8 cellular contexts compared by ENCODE assay signal in the genomic region with DNA sequence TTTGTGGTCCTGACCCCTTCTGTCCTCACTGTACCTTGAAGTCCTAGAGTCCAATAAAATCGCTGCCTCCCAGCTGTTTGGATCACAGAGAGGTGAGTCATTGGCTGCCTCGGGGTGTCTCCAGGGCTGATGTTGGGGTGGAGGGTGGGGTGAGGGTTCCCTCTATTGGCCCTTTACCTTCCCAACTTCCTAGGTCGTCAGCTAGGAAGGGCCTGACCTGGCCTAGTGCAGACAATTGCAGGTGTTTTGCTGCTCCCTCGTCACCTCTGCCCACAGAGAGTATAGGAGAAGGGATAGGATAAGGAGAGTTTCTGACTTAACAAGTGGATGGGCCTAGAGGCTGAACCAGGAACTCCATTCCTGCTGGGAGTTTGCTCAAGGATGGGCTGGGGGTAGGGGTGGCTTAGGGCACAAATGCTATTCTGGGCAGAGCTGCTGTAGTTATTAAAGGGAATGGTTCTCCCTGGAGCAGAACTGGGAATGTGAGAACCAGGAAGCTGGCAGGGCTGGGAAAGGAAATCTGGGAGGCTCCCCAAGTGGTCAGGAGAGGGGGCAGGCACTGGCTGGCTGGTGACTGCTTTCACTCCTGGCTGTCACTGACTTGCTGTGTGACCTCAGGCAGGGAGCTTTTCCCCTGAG. TPM values are rescaled to one million over a fixed set of nuclear protein-coding genes. Genes with fewer than 3 reads are reported as not detected.
DNase-seq lines count a peak whose midpoint lies in the region; ATAC-seq, FAIRE-seq and TF ChIP-seq lines count a peak whose summit lies in the region.

No MANE protein-coding gene starts in this region.

- DNase-seq in NCI-H2227 (lab: John Stamatoyannopoulos, UW; ENCODE audit: unreplicated experiment) (peak; percentile 39), NCI-H2227 treated with DMSO at 0.1 percent for 48 hours (lab: John Stamatoyannopoulos, UW) (no peak), NB4 (ENCODE audit: low read depth) (peak; percentile 60), caudate nucleus (lab: John Stamatoyannopoulos, UW) (peak in 9 of 61 donors; percentile 6 to 49 (median 36)), HepG2 (ENCODE audit: low spot score) (peak; percentile 73), transverse colon (peak; percentile 67), NCI-H1436 (lab: John Stamatoyannopoulos, UW) (no peak)

- no TSS peak for BruUV-seq in HepG2 (replicated peaks; lab: Mats Ljungman, UMichigan)

- peaks cover 15% of the 10 kb centered on the region for H3K79me2 ChIP-seq in HepG2 (ENCODE audit: insufficient read depth, low read length)

- TF ChIP-seq POLR2A in NB4 (IDR thresholded peaks at IDR 0.05; ENCODE audit: extremely low read depth, insufficient read length) = no peak
- peak in 1 of 2 experiments; percentile 10; a peak in 1 of 4 replicates for TF ChIP-seq POLR2A in HepG2 (IDR thresholded peaks at IDR 0.05; ENCODE audit: insufficient read depth in 1 of 2, low read depth in 2 of 2, low read length in 2 of 2)
- TF ChIP-seq POLR2A in transverse colon (IDR thresholded peaks at IDR 0.05) = peak; percentile 66

- TF ChIP-seq CTCF in NB4 (IDR thresholded peaks at IDR 0.05; ENCODE audit: low read depth, low read length) (no peak), HepG2 (CRISPR knock-in tag; IDR thresholded peaks at IDR 0.05) (peak; percentile 70), transverse colon (IDR thresholded peaks at IDR 0.05) (peak; percentile 10 to 76 (median 26))

- peak overlapping the region; percentile 97 for H3K4me2 ChIP-seq in HepG2 (ENCODE audit: low read depth, low read length)

- POLR2A ChIA-PET in HepG2 (lab: Yijun Ruan, JAX) = interaction anchor here (0.9 to 7.9 kb wide), 11 partner anchors 13 to 189 kb away, joined by 3 to 168 read pairs (median 7); partner anchors contain the start of genes DYNLRB1 and PIGU

- TF ChIP-seq EP300 in HepG2 (IDR thresholded peaks at IDR 0.05; ENCODE audit: low read depth in 2 of 2, low read length in 2 of 2) (no peak), HepG2 (CRISPR knock-in tag; IDR thresholded peaks at IDR 0.05; ENCODE audit: borderline replicate concordance) (no peak), transverse colon (IDR thresholded peaks at IDR 0.05; ENCODE audit: low read depth) (no peak)

- peak overlapping the region; percentile 99 for H3K27ac ChIP-seq in caudate nucleus (ENCODE audit: low read depth, low read length)
- peak overlapping the region; percentile 92 for H3K27ac ChIP-seq in HepG2 (ENCODE audit: extremely low read length, insufficient read depth, low read length)
- H3K27ac ChIP-seq in transverse colon = peak overlapping the region; percentile 98 to 100 (median 100)

- H3K36me3 ChIP-seq in HepG2 (replicated peaks in 1 of 2; ENCODE audit: control insufficient read depth in 1 of 2, insufficient read depth in 2 of 2, low read length in 2 of 2) (no peaks in the 10 kb centered on the region; a peak in 2 of 5 replicates), transverse colon (no peaks in the 10 kb centered on the region)

- peak overlapping the region; percentile 96 for H3K9ac ChIP-seq in HepG2 (ENCODE audit: insufficient read depth, low read depth, low read length)

- TF ChIP-seq RAD21 in HepG2 (CRISPR knock-in tag; IDR thresholded peaks at IDR 0.05) = peak; percentile 54; the same call in 1 of the 2 replicates

- WGBS in HepG2 (ENCODE audit: low lambda C conversion rate) = 5% methylated on average over 4 of the region's 4 CpGs
- WGBS in transverse colon (ENCODE audit: low coverage in 1 of 2), 2 donors = 17 to 20% methylated on average over 2 to 4 of the region's 4 CpGs

- CTCF ChIA-PET in HepG2 (lab: Yijun Ruan, JAX; ENCODE audit: low intra/inter-chr PET ratio, low total read pairs) = no interaction called here

- ATAC-seq in HepG2 (peak; percentile 17), GM21529 (IDR thresholded peaks at IDR 0.05; ENCODE audit: unreplicated experiment) (no peak)

- peaks cover 66% of the 10 kb centered on the region for H3K4me1 ChIP-seq in HepG2 (ENCODE audit: insufficient read depth, low read length)
- peaks cover 20 to 52% (median 43%) of the 10 kb centered on the region in 4 donors for H3K4me1 ChIP-seq in transverse colon

- no peak overlapping the region for H2AFZ ChIP-seq in HepG2 (ENCODE audit: low read length)

- H3K27me3 ChIP-seq in HepG2 (ENCODE audit: control insufficient read depth in 1 of 2, insufficient read depth in 2 of 2, low read length in 2 of 2) (no peaks in the 10 kb centered on the region; a peak in 1 of 5 replicates), transverse colon (no peaks in the 10 kb centered on the region)

- no peak for FAIRE-seq in HepG2 (lab: Jason Lieb, UNC)

- H4K20me1 ChIP-seq in HepG2 (ENCODE audit: insufficient read depth, low read length) = no peaks in the 10 kb centered on the region

- in situ Hi-C loops in HepG2 (cut with HindIII; ENCODE audit: extremely low pct_ligation_motif_present, low pct_unique_long_range_greater_than_20kb) (loop anchor here (10.0 kb wide), 1 partner anchor 401 kb away; the partner anchor contains the start of gene AHCY), transverse colon (cut with MboI; ENCODE audit: low pct_ligation_motif_present in 1 of 4, low pct_unique_long_range_greater_than_20kb in 1 of 4, low sequenced_read_pairs in 3 of 4) (loop anchor here in 3 of 4 donors (25.0 kb wide), 2 partner anchors 143 to 393 kb away; partner anchors contain the start of genes MAP1LC3A (in 2 of the 3) and AHCY (in 1 of the 3))

- H3K4me3 ChIP-seq in NB4 (ENCODE audit: low read depth, low read length) (no peak overlapping the region), HepG2 (replicated peaks in 1 of 3; ENCODE audit: insufficient read depth in 1 of 3, low read depth in 2 of 3, low read length in 3 of 3) (peak overlapping the region; percentile 82 to 98 (median 84)), transverse colon (peak overlapping the region in 2 of 4 donors; percentile 69 to 80)

- intact Hi-C loops in HepG2 (cut with micrococcal nuclease; ENCODE audit: unreplicated experiment) (loop anchor here (5.0 to 10.0 kb wide), 3 partner anchors 59 to 168 kb away; no protein-coding TSS in a partner anchor), transverse colon (cut with DNase I; ENCODE audit: low total_unique reads) (no loop called here)

- no peaks in the 10 kb centered on the region for H3K9me3 ChIP-seq in HepG2 (ENCODE audit: low read length)
- H3K9me3 ChIP-seq in transverse colon = no peaks in the 10 kb centered on the region

RNA-seq across cellular contexts. Expression of gene TP53INP2, which starts 1.4 kb away (rescaled TPM):
- total RNA-seq in HepG2 (2016; rRNA removed; fragmentation: Illumina TruSeq; extraction: Trizol) (5.2 and 10.1 TPM in 2 replicates), transverse colon (10 to 100 TPM; 12.9 to 80.8 (median 57.9) TPM)
- 1.1 and 1.2 TPM in 2 replicates for total RNA-seq in HepG2 (2016; cell fraction: cytosol; rRNA removed; fragmentation: Illumina TruSeq; extraction: Trizol; ENCODE audit: low read depth)
- total RNA-seq in HepG2 (2016; cell fraction: insoluble cytoplasmic fraction; rRNA removed; fragmentation: Illumina TruSeq; extraction: Trizol) = 5.0 and 8.1 TPM in 2 replicates
- total RNA-seq in HepG2 (2016; cell fraction: membrane; rRNA removed; fragmentation: Illumina TruSeq; extraction: Trizol) = 7.4 and 7.6 TPM in 2 replicates
- total RNA-seq in HepG2 (2016; cell fraction: nucleus; rRNA removed; fragmentation: Illumina TruSeq; extraction: Trizol) = 10.1 and 10.3 TPM in 2 replicates
- 18.8 and 29.5 TPM in 2 replicates for polyA plus RNA-seq in HepG2 (2011; rRNA removed)
- 11.4 and 22.8 TPM in 2 replicates for polyA plus RNA-seq in HepG2 (2011; cell fraction: cytosol; rRNA removed)
- polyA plus RNA-seq in HepG2 (2011; cell fraction: nucleus; rRNA removed) = 46.3 and 62.2 TPM in 2 replicates
- polyA plus RNA-seq in HepG2 (2012) = 67.2 and 70.2 TPM in 2 replicates
- polyA plus RNA-seq in HepG2 (2016; cell fraction: cytosol; fragmentation: Illumina TruSeq; extraction: Trizol; ENCODE audit: low read depth) = 1.7 and 2.0 TPM in 2 replicates
- polyA plus RNA-seq in HepG2 (2016; cell fraction: insoluble cytoplasmic fraction; fragmentation: Illumina TruSeq; extraction: Trizol; ENCODE audit: low read depth) = 20.8 and 28.1 TPM in 2 replicates
- polyA plus RNA-seq in HepG2 (2016; cell fraction: membrane; fragmentation: Illumina TruSeq; extraction: Trizol; ENCODE audit: low read depth) = 8.6 and 8.7 TPM in 2 replicates
- polyA plus RNA-seq in HepG2 (2016; cell fraction: nucleus; fragmentation: Illumina TruSeq; extraction: Trizol; ENCODE audit: insufficient read depth, low read depth) = 28.2 and 29.8 TPM in 2 replicates
- polyA minus RNA-seq in HepG2 (2011; rRNA and poly(A)+ RNA removed; ENCODE audit: low replicate concordance) = 2.6 and 22.7 TPM in 2 replicates
- polyA minus RNA-seq in HepG2 (2011; cell fraction: cytosol; rRNA and poly(A)+ RNA removed) = 21.5 and 41.0 TPM in 2 replicates
- polyA minus RNA-seq in HepG2 (2011; cell fraction: nucleus; rRNA and poly(A)+ RNA removed) = 19.1 and 30.5 TPM in 2 replicates

RNA-seq across cellular contexts. Expression of gene PIGU, which starts 28.6 kb away (rescaled TPM):
- 27.1 and 45.5 TPM in 2 replicates for total RNA-seq in HepG2 (2016; rRNA removed; fragmentation: Illumina TruSeq; extraction: Trizol)
- 7.9 and 10.2 TPM in 2 replicates for total RNA-seq in HepG2 (2016; cell fraction: cytosol; rRNA removed; fragmentation: Illumina TruSeq; extraction: Trizol; ENCODE audit: low read depth)
- 22.7 and 40.7 TPM in 2 replicates for total RNA-seq in HepG2 (2016; cell fraction: insoluble cytoplasmic fraction; rRNA removed; fragmentation: Illumina TruSeq; extraction: Trizol)
- total RNA-seq in HepG2 (2016; cell fraction: membrane; rRNA removed; fragmentation: Illumina TruSeq; extraction: Trizol) = 13.9 and 15.8 TPM in 2 replicates
- total RNA-seq in HepG2 (2016; cell fraction: nucleus; rRNA removed; fragmentation: Illumina TruSeq; extraction: Trizol) = 46.7 and 53.0 TPM in 2 replicates
- 175 and 231 TPM in 2 replicates for polyA plus RNA-seq in HepG2 (2011; rRNA removed)
- polyA plus RNA-seq in HepG2 (2011; cell fraction: cytosol; rRNA removed) = 173 and 228 TPM in 2 replicates
- polyA plus RNA-seq in HepG2 (2011; cell fraction: nucleus; rRNA removed) = 61.5 and 68.6 TPM in 2 replicates
- 58.5 and 63.1 TPM in 2 replicates for polyA plus RNA-seq in HepG2 (2012)
- polyA plus RNA-seq in HepG2 (2016; cell fraction: cytosol; fragmentation: Illumina TruSeq; extraction: Trizol; ENCODE audit: low read depth) = 12.5 and 12.8 TPM in 2 replicates
- polyA plus RNA-seq in HepG2 (2016; cell fraction: insoluble cytoplasmic fraction; fragmentation: Illumina TruSeq; extraction: Trizol; ENCODE audit: low read depth) = 38.7 and 42.6 TPM in 2 replicates
- 20.5 and 21.1 TPM in 2 replicates for polyA plus RNA-seq in HepG2 (2016; cell fraction: membrane; fragmentation: Illumina TruSeq; extraction: Trizol; ENCODE audit: low read depth)
- polyA plus RNA-seq in HepG2 (2016; cell fraction: nucleus; fragmentation: Illumina TruSeq; extraction: Trizol; ENCODE audit: insufficient read depth, low read depth) = 88.7 and 94.6 TPM in 2 replicates
- polyA minus RNA-seq in HepG2 (2011; rRNA and poly(A)+ RNA removed; ENCODE audit: low replicate concordance) = 185 and 339 TPM in 2 replicates
- polyA minus RNA-seq in HepG2 (2011; cell fraction: cytosol; rRNA and poly(A)+ RNA removed) = 49.4 and 49.8 TPM in 2 replicates
- 55.5 and 65.3 TPM in 2 replicates for polyA minus RNA-seq in HepG2 (2011; cell fraction: nucleus; rRNA and poly(A)+ RNA removed)
- 10 to 100 TPM in 3 of 4 donors, 1 to 10 TPM in 1; 4.1 to 28.7 (median 16.8) TPM for total RNA-seq in transverse colon

Comparison
In these comparisons a context has a peak if more than half of its experiments do, and no peak if none do; other contexts are left out.
1. DNase-seq: peak in NCI-H2227 (single experiment), NB4 (single experiment), HepG2 (single experiment) and transverse colon (single experiment); none in NCI-H2227 treated with DMSO at 0.1 percent for 48 hours (single experiment) and NCI-H1436 (single experiment).
2. Peak in every context shown above with its lines, with median percentiles within 50 percentile points of each other: H3K27ac ChIP-seq.